In genomic region chr1:109522026-109522425, GRCh38 we compare ENCODE assay signal across 1 cellular context.
TF ChIP-seq lines count a peak whose summit lies in the region.

No MANE protein-coding gene starts in this region.

TF ChIP-seq in HepG2, 621 proteins besides CTCF, POLR2A, EP300 and RAD21:
- no peak for TF ChIP-seq ZNF567 (CRISPR knock-in tag; IDR thresholded peaks at IDR 0.05; ENCODE audit: borderline replicate concordance)
- TF ChIP-seq ZBTB26 (CRISPR knock-in tag; IDR thresholded peaks at IDR 0.05; ENCODE audit: borderline replicate concordance): 0 out of 2 replicates have a peak, but pooled peaks have one; percentile 52
- TF ChIP-seq GATAD1 (CRISPR knock-in tag; IDR thresholded peaks at IDR 0.05): no peak
- no peak for TF ChIP-seq ZBTB1 (CRISPR knock-in tag; IDR thresholded peaks at IDR 0.05; ENCODE audit: borderline replicate concordance)
- no peak for TF ChIP-seq MAX (IDR thresholded peaks at IDR 0.05)
- no peak for TF ChIP-seq ZNF597 (CRISPR knock-in tag; IDR thresholded peaks at IDR 0.05)
- no peak for TF ChIP-seq ZNF616 (CRISPR knock-in tag; IDR thresholded peaks at IDR 0.05; ENCODE audit: low read depth)
- TF ChIP-seq ZC3H13 (CRISPR knock-in tag; IDR thresholded peaks at IDR 0.05): no peak
